In the genomic region with DNA sequence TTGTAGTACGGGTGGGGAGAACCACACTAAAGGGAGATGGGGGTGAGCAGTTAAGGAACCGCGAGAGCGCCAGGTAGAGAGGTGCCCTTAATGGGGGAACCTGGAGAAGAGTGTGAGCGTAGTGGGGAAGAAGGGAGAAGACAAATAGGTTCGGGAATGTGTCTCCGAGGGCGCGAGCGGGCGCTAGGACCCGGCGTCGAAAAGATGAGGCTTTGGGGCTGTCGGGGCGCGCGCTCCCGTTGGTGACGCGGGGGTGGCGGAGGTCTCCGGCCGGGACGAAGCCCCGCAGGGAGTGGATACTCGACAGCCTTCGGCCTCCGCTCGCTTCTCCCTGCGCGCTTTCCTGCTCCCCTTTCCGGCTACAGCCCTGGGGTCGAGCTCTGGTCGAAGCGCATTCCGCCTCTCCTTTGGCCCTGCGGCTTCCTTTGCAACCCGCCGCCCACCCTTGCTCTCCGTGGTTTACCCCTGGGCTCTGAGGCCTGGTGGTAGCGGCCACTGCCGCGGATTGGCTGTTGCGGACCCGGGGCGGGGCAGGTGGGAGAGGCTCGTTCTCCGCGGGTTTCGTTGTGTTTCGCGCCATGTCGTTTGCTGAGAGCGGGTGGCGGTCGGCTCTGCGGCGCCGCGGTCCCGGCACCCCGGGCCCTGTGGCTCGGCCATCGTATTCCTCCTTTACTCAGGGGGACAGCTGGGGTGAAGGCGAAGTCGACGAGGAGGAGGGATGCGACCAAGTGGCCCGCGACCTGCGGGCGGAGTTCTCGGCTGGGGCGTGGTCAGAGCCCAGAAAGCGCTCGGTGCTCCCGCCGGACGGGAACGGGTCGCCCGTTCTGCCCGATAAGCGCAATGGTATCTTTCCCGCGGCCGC, we compare ENCODE assay signal across 8 cellular contexts. TPM values are rescaled to one million over a fixed set of nuclear protein-coding genes. Genes with fewer than 3 reads are reported as not detected.
A peak's percentile ranks its signal among the peaks of the same experiment; 100 is the strongest.
DNase-seq lines count a peak whose midpoint lies in the region; ATAC-seq and TF ChIP-seq lines count a peak whose summit lies in the region.

TSS of gene ARL6IP6 (plus strand) at position 574 of the 862 bp plus-strand sequence. CDS start at position 579, 5 bp downstream.

- H2AFZ ChIP-seq in mammary epithelial cell (ENCODE audit: low read depth, low read length) = peak within 1 kb of the TSS; percentile 97

- H3K4me1 ChIP-seq in mammary epithelial cell (ENCODE audit: insufficient read depth, low read length) (peaks cover 14% of the 10 kb centered on the region), iPS-20b (ENCODE audit: insufficient read depth, low read length) (peaks cover 15% of the 10 kb centered on the region)

- H3K27ac ChIP-seq in AG04450 (ENCODE audit: low read depth, low read length) (peak within 1 kb of the TSS; percentile 95), mammary epithelial cell (ENCODE audit: insufficient read depth, low read depth, low read length) (peak within 1 kb of the TSS; percentile 91), iPS-20b (ENCODE audit: low read length) (peak within 1 kb of the TSS; percentile 99), skin epidermis (peak within 1 kb of the TSS; percentile 84 to 100 (median 98))

- peak within 1 kb of the TSS; percentile 90 for H3K4me2 ChIP-seq in mammary epithelial cell (ENCODE audit: insufficient read depth, low read depth, low read length)

- H4K20me1 ChIP-seq in mammary epithelial cell (ENCODE audit: insufficient read depth, low read length) = peaks cover 2% of the 10 kb centered on the region

- TF ChIP-seq CTCF in AG04450 (IDR thresholded peaks at IDR 0.05; ENCODE audit: low read depth, low read length) = no peak
- TF ChIP-seq CTCF in WI38 (IDR thresholded peaks at IDR 0.05; ENCODE audit: low read depth, low read length) = no peak
- no peak for TF ChIP-seq CTCF in mammary epithelial cell (conservative IDR thresholded peaks at IDR 0.05 in 1 of 2, IDR thresholded peaks at IDR 0.05 in 1 of 2; ENCODE audit: extremely low read depth in 1 of 2, insufficient read depth in 1 of 2, low read depth in 1 of 2, low read length in 2 of 2)

- no peaks in the 10 kb centered on the region; the same call in 1 of the 2 replicates for H3K9me3 ChIP-seq in AG04450 (ENCODE audit: control insufficient read depth, insufficient read depth, low read length)
- H3K9me3 ChIP-seq in mammary epithelial cell (replicated peaks; ENCODE audit: insufficient read depth, low read length) = no peaks in the 10 kb centered on the region
- H3K9me3 ChIP-seq in iPS-20b (ENCODE audit: insufficient read depth, low read depth, low read length) = no peaks in the 10 kb centered on the region

- dilution Hi-C loops in mammary epithelial cell (cut with HindIII; ENCODE audit: low sequenced_read_pairs) = no loop called here

- DNase-seq in AG04450 (ENCODE audit: low read depth, low spot score) = peak; percentile 55
- DNase-seq in NCI-H2227 treated with DMSO at 0.1 percent for 48 hours (lab: John Stamatoyannopoulos, UW) = peak; percentile 100
- peak; percentile 94 for DNase-seq in mammary epithelial cell

- peak; percentile 91 for TF ChIP-seq POLR2A in GM18951 (IDR thresholded peaks at IDR 0.05; ENCODE audit: extremely low read depth, insufficient read depth, insufficient read length)

- H3K9ac ChIP-seq in mammary epithelial cell (ENCODE audit: insufficient read depth, low read length) (peak within 1 kb of the TSS; percentile 88), iPS-20b (ENCODE audit: low read depth, low read length) (peak within 1 kb of the TSS; percentile 100)

- WGBS in mammary epithelial cell (ENCODE audit: low coverage, missing lambda C conversion rate) = 0% methylated on average over 18 of the region's 88 CpGs

- in situ Hi-C loops in GM18951 (cut with MboI; ENCODE audit: low sequenced_read_pairs, unreplicated experiment) = no loop called here
- in situ Hi-C loops in mammary epithelial cell (cut with MboI; ENCODE audit: low sequenced_read_pairs in 2 of 2) = no loop called here

- intact Hi-C loops in mammary epithelial cell (cut with micrococcal nuclease) = loop anchor here (10.0 kb wide), 1 partner anchor 293 kb away; no protein-coding TSS in a partner anchor

- CTCF ChIA-PET in AG04450 (lab: Charles Lee) (interaction anchor here (0.8 kb wide), 1 partner anchor 44 kb away, joined by 3 read pairs; no protein-coding TSS in a partner anchor), mammary epithelial cell (lab: Charles Lee; ENCODE audit: low non-redundant PET) (no interaction called here)

- peak; percentile 74 for ATAC-seq in HG03175 (IDR thresholded peaks at IDR 0.05; ENCODE audit: unreplicated experiment)

- no peaks in the 10 kb centered on the region for H3K27me3 ChIP-seq in AG04450 (ENCODE audit: control insufficient read depth, insufficient read depth, low read length)
- H3K27me3 ChIP-seq in mammary epithelial cell (ENCODE audit: insufficient read depth, low read length) = no peaks in the 10 kb centered on the region
- no peaks in the 10 kb centered on the region for H3K27me3 ChIP-seq in iPS-20b (ENCODE audit: insufficient read depth, low read length)

- peaks cover 79% of the 10 kb centered on the region for H3K79me2 ChIP-seq in mammary epithelial cell (ENCODE audit: insufficient read depth, low read length)

- H3K4me3 ChIP-seq in AG04450 (ENCODE audit: low read depth, low read length) = peak within 1 kb of the TSS; percentile 76
- H3K4me3 ChIP-seq in WI38 (ENCODE audit: low read depth, low read length) = peak within 1 kb of the TSS; percentile 99
- H3K4me3 ChIP-seq in mammary epithelial cell (replicated peaks in 1 of 3; ENCODE audit: insufficient read depth in 1 of 3, low read depth in 2 of 3, low read length in 3 of 3) = peak within 1 kb of the TSS; percentile 89 to 97 (median 91)
- H3K4me3 ChIP-seq in iPS-20b (ENCODE audit: low read length) = peak within 1 kb of the TSS; percentile 100
- peak within 1 kb of the TSS; percentile 68 to 96 (median 90) for H3K4me3 ChIP-seq in skin epidermis

- BruUV-seq in mammary epithelial cell (replicated peaks; lab: Mats Ljungman, UMichigan) = no TSS peak

- POLR2A ChIA-PET in AG04450 (lab: Yijun Ruan, JAX) = interaction anchor here (0.5 to 1.2 kb wide), 5 partner anchors 9 to 542 kb away, joined by 3 to 16 read pairs (median 3); partner anchors contain the start of gene STAM2

- peaks cover 8% of the 10 kb centered on the region for H3K36me3 ChIP-seq in mammary epithelial cell (ENCODE audit: insufficient read depth, low read length)
- H3K36me3 ChIP-seq in iPS-20b (ENCODE audit: insufficient read depth, low read depth, low read length) = peaks cover 54% of the 10 kb centered on the region

RNA-seq across cellular contexts. Expression of gene ARL6IP6, which starts in this region (rescaled TPM):
- polyA plus RNA-seq in AG04450 (2011; rRNA removed) (18.8 and 28.1 TPM in 2 replicates), mammary epithelial cell (25.4 TPM)
- 3.7 and 8.5 TPM in 2 replicates for polyA minus RNA-seq in AG04450 (2011; rRNA and poly(A)+ RNA removed)
- 10 to 100 TPM; 20.3 to 24.3 TPM for total RNA-seq in mammary epithelial cell
- 86.7 TPM for polyA minus RNA-seq in mammary epithelial cell

Comparison
In these comparisons a context has a peak if more than half of its experiments do, and no peak if none do; other contexts are left out.
1. Peak in every context shown above with its lines: DNase-seq, ATAC-seq, H3K4me3 ChIP-seq and H3K27ac ChIP-seq.